Comparison of ENCODE assay signal across 7 cellular contexts in genomic region chr1:20528221-20528620, GRCh38. TPM values are rescaled to one million over a fixed set of nuclear protein-coding genes. Genes with fewer than 3 reads are reported as not detected.
"Had no signal": no experiment of that assay in that cellular context is flagged by ENCODE, and none has a peak within 500 bp of the region (broad histone marks: within the 10 kb centered on the region; RNA-seq: fewer than 3 reads in every experiment).

No MANE protein-coding gene starts in this region.

- H3K9me3 Mint-ChIP-seq: HFFc6, IgD-negative memory B cell had no signal

- DNase-seq: GOT3, HFFc6, KBM-7 had no signal

- H3K4me3 Mint-ChIP-seq: HFFc6, IgD-negative memory B cell had no signal

- H3K27ac ChIP-seq: HL-60, KMS-11 had no signal

- H3K36me3 Mint-ChIP-seq: IgD-negative memory B cell had no signal

- H3K9me3 ChIP-seq: HAP-1 had no signal

- H3K4me1 Mint-ChIP-seq: IgD-negative memory B cell had no signal

- H3K4me1 ChIP-seq: HAP-1 had no signal

- H3K36me3 ChIP-seq: HAP-1 had no signal

- H3K4me3 ChIP-seq: HAP-1 had no signal

- H3K9ac ChIP-seq: KMS-11 had no signal

- H3K4me2 ChIP-seq: KMS-11 had no signal

- H3K27ac Mint-ChIP-seq: HFFc6, IgD-negative memory B cell had no signal

RNA-seq across cellular contexts. Expression of gene FAM43B, which starts 24.2 kb away (rescaled TPM):
- polyA plus RNA-seq: IgD-negative memory B cell had no signal
